In genomic region chr4:164109517-164109916, GRCh38 we compare ENCODE assay signal across 15 cellular contexts.
"Had no signal": no experiment of that assay in that cellular context is flagged by ENCODE, and none has a peak within 500 bp of the region (broad histone marks: within the 10 kb centered on the region; RNA-seq: fewer than 3 reads in every experiment).

No MANE protein-coding gene starts in this region.

- DNase-seq: activated CD4-positive, alpha-beta memory T cell treated with anti-CD3 and anti-CD28 coated beads for 36 hours; activated CD4-positive, alpha-beta T cell treated with anti-CD3 and anti-CD28 coated beads for 36 hours; activated T-cell treated with anti-CD3 and anti-CD28 coated beads for 4 hours; amniotic stem cell; body of pancreas; effector memory CD8-positive, alpha-beta T cell; esophagus squamous epithelium; naive thymus-derived CD4-positive, alpha-beta T cell; pancreas; sigmoid colon; spleen; stimulated activated CD4-positive, alpha-beta T cell treated with anti-CD3 and anti-CD28 coated beads, Interleukin-4, amount 100 ng/mL, for 4 hours; stimulated activated naive B cell treated with anti-CD40 and anti-IgM and Interleukin-4, amounts not matched to agents 10 μg/mL and 1 μg/mL and 100 μg/mL, for 72 hours; upper lobe of right lung had no signal

- ATAC-seq: activated CD4-positive, alpha-beta T cell treated with anti-CD3 and anti-CD28 coated beads for 36 hours; body of pancreas; effector memory CD8-positive, alpha-beta T cell; left lobe of liver; naive thymus-derived CD4-positive, alpha-beta T cell; pancreas; stimulated activated naive B cell treated with anti-CD40 and anti-IgM and Interleukin-4, amounts not matched to agents 10 μg/mL and 1 μg/mL and 100 μg/mL, for 72 hours; upper lobe of right lung had no signal
